1 cellular context compared by ENCODE assay signal in the genomic region with DNA sequence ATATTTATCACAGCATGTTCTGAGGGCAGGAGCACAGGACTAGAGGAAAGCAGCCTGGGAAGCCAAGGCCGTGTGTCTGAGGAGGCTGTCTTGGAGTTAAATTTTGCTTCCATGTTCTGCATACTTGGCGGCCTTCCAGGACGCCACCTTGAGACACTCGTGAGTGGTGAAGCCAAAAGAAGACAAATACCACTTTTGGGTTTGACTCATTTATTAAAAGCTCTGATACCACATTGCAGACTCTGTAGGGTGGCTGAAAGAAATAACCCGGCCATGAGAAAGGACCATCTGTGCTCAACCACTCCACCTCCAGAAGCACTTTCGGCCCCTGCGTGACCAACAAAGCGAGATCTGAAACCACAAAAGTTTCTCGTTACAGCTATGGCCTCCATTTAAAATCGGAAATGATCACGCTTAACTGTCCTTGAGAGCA.
TF ChIP-seq lines count a peak whose summit lies in the region.

No MANE protein-coding gene starts in this region.

TF ChIP-seq in GM12878, 131 proteins besides CTCF, POLR2A, EP300 and RAD21 (continued from another document and continues in another):
- TF ChIP-seq ZNF592 (IDR thresholded peaks at IDR 0.05) (no peak), WRNIP1 (IDR thresholded peaks at IDR 0.05; ENCODE audit: borderline replicate concordance, low read depth, low read length) (no peak), MYB (IDR thresholded peaks at IDR 0.05; ENCODE audit: borderline replicate concordance, low read depth, low read length) (no peak), TCF7 (IDR thresholded peaks at IDR 0.05; ENCODE audit: borderline replicate concordance) (no peak), MEF2B (IDR thresholded peaks at IDR 0.05; ENCODE audit: partially characterized antibody, poor library complexity, severe bottlenecking) (peak; percentile 70), JUND (IDR thresholded peaks at IDR 0.05; ENCODE audit: low read depth, low read length) (no peak), CREM (IDR thresholded peaks at IDR 0.05; ENCODE audit: low read depth) (peak; percentile 75), BHLHE40 (IDR thresholded peaks at IDR 0.05; ENCODE audit: borderline replicate concordance in 1 of 2, low read depth in 2 of 2, low read length in 1 of 2) (peak; percentile 87), NR2F1 (conservative IDR thresholded peaks at IDR 0.05) (peak; percentile 82), SMAD1 (IDR thresholded peaks at IDR 0.05; ENCODE audit: low read depth, partially characterized antibody) (peak; percentile 79), CUX1 (IDR thresholded peaks at IDR 0.05; ENCODE audit: insufficient replicate concordance, low read depth, low read length) (no peak), DPF2 (IDR thresholded peaks at IDR 0.05) (peak; percentile 75), CHD2 (IDR thresholded peaks at IDR 0.05; ENCODE audit: borderline replicate concordance, low read depth, low read length) (peak; percentile 17; the same call in 1 of the 2 replicates), MAX (IDR thresholded peaks at IDR 0.05; ENCODE audit: low read depth, low read length) (no peak), SMAD5 (IDR thresholded peaks at IDR 0.05; ENCODE audit: low read depth) (no peak), BRCA1 (IDR thresholded peaks at IDR 0.05; ENCODE audit: low read depth, low read length) (no peak), TCF3 (IDR thresholded peaks at IDR 0.05; ENCODE audit: borderline replicate concordance, insufficient read depth, low read depth, low read length) (peak; percentile 62; the same call in 1 of the 2 replicates), NR2C1 (IDR thresholded peaks at IDR 0.05) (no peak), ZBTB40 (IDR thresholded peaks at IDR 0.05; ENCODE audit: borderline replicate concordance) (no peak), KLF5 (IDR thresholded peaks at IDR 0.05; ENCODE audit: partially characterized antibody) (no peak), SIX5 (IDR thresholded peaks at IDR 0.05; ENCODE audit: low read depth, low read length, severe bottlenecking) (no peak), E4F1 (IDR thresholded peaks at IDR 0.05; ENCODE audit: borderline replicate concordance, partially characterized antibody) (no peak), FOXK2 (IDR thresholded peaks at IDR 0.05) (no peak), FOS (IDR thresholded peaks at IDR 0.05; ENCODE audit: borderline replicate concordance, extremely low read depth, insufficient read length) (no peak)
- TF ChIP-seq, protein P1, sequence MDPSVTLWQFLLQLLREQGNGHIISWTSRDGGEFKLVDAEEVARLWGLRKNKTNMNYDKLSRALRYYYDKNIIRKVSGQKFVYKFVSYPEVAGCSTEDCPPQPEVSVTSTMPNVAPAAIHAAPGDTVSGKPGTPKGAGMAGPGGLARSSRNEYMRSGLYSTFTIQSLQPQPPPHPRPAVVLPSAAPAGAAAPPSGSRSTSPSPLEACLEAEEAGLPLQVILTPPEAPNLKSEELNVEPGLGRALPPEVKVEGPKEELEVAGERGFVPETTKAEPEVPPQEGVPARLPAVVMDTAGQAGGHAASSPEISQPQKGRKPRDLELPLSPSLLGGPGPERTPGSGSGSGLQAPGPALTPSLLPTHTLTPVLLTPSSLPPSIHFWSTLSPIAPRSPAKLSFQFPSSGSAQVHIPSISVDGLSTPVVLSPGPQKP (IDR thresholded peaks at IDR 0.05; ENCODE audit: low read depth, low read length) = 0 out of 2 replicates have a peak, but pooled peaks have one; percentile 41
- TF ChIP-seq, protein P2, sequence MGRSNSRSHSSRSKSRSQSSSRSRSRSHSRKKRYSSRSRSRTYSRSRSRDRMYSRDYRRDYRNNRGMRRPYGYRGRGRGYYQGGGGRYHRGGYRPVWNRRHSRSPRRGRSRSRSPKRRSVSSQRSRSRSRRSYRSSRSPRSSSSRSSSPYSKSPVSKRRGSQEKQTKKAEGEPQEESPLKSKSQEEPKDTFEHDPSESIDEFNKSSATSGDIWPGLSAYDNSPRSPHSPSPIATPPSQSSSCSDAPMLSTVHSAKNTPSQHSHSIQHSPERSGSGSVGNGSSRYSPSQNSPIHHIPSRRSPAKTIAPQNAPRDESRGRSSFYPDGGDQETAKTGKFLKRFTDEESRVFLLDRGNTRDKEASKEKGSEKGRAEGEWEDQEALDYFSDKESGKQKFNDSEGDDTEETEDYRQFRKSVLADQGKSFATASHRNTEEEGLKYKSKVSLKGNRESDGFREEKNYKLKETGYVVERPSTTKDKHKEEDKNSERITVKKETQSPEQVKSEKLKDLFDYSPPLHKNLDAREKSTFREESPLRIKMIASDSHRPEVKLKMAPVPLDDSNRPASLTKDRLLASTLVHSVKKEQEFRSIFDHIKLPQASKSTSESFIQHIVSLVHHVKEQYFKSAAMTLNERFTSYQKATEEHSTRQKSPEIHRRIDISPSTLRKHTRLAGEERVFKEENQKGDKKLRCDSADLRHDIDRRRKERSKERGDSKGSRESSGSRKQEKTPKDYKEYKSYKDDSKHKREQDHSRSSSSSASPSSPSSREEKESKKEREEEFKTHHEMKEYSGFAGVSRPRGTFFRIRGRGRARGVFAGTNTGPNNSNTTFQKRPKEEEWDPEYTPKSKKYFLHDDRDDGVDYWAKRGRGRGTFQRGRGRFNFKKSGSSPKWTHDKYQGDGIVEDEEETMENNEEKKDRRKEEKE (IDR thresholded peaks at IDR 0.05) = no peak
- TF ChIP-seq, protein P3, sequence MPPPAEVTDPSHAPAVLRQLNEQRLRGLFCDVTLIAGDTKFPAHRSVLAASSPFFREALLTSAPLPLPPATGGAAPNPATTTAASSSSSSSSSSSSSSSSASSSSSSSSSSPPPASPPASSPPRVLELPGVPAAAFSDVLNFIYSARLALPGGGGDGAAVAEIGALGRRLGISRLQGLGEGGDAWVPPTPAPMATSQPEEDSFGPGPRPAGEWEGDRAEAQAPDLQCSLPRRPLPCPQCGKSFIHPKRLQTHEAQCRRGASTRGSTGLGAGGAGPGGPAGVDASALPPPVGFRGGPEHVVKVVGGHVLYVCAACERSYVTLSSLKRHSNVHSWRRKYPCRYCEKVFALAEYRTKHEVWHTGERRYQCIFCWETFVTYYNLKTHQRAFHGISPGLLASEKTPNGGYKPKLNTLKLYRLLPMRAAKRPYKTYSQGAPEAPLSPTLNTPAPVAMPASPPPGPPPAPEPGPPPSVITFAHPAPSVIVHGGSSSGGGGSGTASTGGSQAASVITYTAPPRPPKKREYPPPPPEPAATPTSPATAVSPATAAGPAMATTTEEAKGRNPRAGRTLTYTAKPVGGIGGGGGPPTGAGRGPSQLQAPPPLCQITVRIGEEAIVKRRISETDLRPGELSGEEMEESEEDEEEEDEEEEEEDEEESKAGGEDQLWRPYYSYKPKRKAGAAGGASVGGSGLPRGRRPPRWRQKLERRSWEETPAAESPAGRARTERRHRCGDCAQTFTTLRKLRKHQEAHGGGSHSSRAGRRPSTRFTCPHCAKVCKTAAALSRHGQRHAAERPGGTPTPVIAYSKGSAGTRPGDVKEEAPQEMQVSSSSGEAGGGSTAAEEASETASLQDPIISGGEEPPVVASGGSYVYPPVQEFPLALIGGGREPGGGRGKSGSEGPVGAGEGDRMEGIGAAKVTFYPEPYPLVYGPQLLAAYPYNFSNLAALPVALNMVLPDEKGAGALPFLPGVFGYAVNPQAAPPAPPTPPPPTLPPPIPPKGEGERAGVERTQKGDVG (CRISPR knock-in tag; IDR thresholded peaks at IDR 0.05) = no peak
